ENCODE assay signal across 1 cellular context in the genomic region with DNA sequence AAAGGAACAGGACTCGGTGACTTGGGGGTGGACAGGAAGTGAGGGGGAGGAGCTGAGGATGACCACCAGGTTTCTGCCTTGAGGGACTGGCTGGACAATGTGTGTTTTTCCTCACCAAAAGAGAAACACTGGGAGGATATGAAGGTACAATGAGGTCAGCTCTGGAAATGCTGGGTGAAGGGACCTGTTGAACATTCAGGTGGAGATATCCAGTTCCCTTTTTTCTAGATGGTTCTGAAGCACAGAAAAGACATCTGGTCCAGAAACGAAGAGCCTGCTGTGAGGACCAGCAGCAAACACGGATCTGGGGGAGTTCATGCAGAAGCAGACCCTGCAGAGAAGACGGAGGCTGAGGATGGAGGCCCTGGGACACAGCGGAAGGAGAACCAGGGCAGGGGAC.
TF ChIP-seq lines count a peak whose summit lies in the region.

No MANE protein-coding gene starts in this region.

TF ChIP-seq in H1, 55 proteins besides CTCF, POLR2A, EP300 and RAD21:
- no peak for TF ChIP-seq E2F6 (IDR thresholded peaks at IDR 0.05)
- no peak for TF ChIP-seq SUZ12 (IDR thresholded peaks at IDR 0.05; ENCODE audit: low read length)
- TF ChIP-seq, protein P1, sequence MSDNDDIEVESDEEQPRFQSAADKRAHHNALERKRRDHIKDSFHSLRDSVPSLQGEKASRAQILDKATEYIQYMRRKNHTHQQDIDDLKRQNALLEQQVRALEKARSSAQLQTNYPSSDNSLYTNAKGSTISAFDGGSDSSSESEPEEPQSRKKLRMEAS (IDR thresholded peaks at IDR 0.05), result no peak
- TF ChIP-seq CTBP2 (IDR thresholded peaks at IDR 0.05; ENCODE audit: borderline replicate concordance, insufficient read depth, insufficient read length, low read length), result no peak
- TF ChIP-seq TCF12 (IDR thresholded peaks at IDR 0.05; ENCODE audit: low read depth, low read length), result no peak
- no peak for TF ChIP-seq JUN (IDR thresholded peaks at IDR 0.05; ENCODE audit: low read depth, low read length)
- no peak for TF ChIP-seq TAF1 (IDR thresholded peaks at IDR 0.05; ENCODE audit: low read depth, low read length)
- no peak for TF ChIP-seq ASH2L (IDR thresholded peaks at IDR 0.05; ENCODE audit: low read length)
- no peak for TF ChIP-seq PHF8 (conservative IDR thresholded peaks at IDR 0.05; ENCODE audit: low read depth, low read length)
- no peak for TF ChIP-seq JUND (IDR thresholded peaks at IDR 0.05; ENCODE audit: low read length)
- no peak for TF ChIP-seq GABPA (IDR thresholded peaks at IDR 0.05; ENCODE audit: borderline replicate concordance, insufficient read depth, low read length)
- TF ChIP-seq SRF (IDR thresholded peaks at IDR 0.05; ENCODE audit: low read depth, low read length), result no peak
- TF ChIP-seq BCL11A (IDR thresholded peaks at IDR 0.05; ENCODE audit: low read depth in 2 of 2, low read length in 2 of 2), result no peak
- TF ChIP-seq KDM1A (IDR thresholded peaks at IDR 0.05; ENCODE audit: borderline replicate concordance, low read length), result no peak
- no peak for TF ChIP-seq GTF2F1 (IDR thresholded peaks at IDR 0.05; ENCODE audit: borderline replicate concordance, low read depth, low read length)
- no peak for TF ChIP-seq TBP (IDR thresholded peaks at IDR 0.05; ENCODE audit: low read depth, low read length)
- TF ChIP-seq SP2 (IDR thresholded peaks at IDR 0.05; ENCODE audit: low read length), result no peak
- no peak for TF ChIP-seq RBBP5 (IDR thresholded peaks at IDR 0.05; ENCODE audit: borderline replicate concordance, low read depth, low read length)
